Comparison of ENCODE assay signal across 1 cellular context in the genomic region with DNA sequence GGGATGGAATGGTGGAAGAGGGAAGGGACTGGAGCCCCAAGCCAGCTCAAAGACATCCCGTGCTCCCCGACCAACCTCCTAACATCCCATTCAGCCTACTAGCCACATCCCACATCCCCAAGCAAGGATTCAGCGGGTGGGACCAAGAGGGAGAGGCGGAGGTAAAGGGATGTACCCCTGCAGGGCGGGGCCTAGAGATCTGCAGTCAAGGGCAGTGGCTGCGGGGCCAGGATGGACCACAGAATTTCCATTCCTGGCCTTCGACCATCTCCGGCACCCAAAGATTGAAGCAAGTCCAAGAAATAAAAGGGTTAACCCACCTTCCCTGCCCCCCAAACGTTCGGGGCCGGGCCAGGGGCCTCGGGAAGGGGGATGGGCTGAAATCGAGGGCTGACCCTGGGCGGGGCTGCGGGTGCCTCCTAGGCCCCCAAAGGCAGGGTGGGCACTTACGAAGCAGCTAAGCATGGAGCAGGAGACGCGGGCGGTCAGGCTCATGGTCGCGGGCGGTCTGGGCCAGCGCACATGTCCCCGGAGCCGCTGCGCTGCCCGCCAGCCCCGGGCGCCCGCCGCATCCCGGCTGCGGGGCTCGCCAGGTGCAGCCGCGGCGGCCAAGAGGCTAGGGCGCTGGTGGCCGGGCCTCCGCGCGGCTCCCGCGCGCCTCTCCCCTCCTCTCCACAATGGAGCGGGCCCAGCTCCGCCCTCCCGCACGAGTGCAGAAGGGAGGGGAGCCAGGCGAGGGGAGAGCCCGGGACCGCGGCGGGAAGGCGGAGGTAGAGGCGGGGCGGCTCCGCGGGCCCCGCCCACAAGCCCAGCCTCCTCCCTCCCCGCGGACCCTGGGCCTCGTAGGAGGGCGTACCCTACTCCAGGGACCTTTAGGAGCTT.
TF ChIP-seq lines count a peak whose summit lies in the region.

A gene (minus strand): TSS at position 726 of the 882 bp plus-strand sequence. CDS start 231 bp downstream, at position 495.

TF ChIP-seq in HepG2, 621 proteins besides CTCF, POLR2A, EP300 and RAD21 (continued from another document and continues in another):
- TF ChIP-seq ZNF251 (CRISPR knock-in tag; IDR thresholded peaks at IDR 0.05) (no peak), HMG20B (CRISPR knock-in tag; conservative IDR thresholded peaks at IDR 0.05) (no peak), SRY (CRISPR knock-in tag; IDR thresholded peaks at IDR 0.05) (no peak), ARNTL (CRISPR knock-in tag; IDR thresholded peaks at IDR 0.05) (no peak), GABPB1 (CRISPR knock-in tag; IDR thresholded peaks at IDR 0.05) (peak; percentile 77; the same call in 1 of the 2 replicates), NAIF1 (CRISPR knock-in tag; IDR thresholded peaks at IDR 0.05; ENCODE audit: borderline replicate concordance) (no peak), BORCS8-MEF2B (CRISPR knock-in tag; IDR thresholded peaks at IDR 0.05) (no peak; the same call in 1 of the 2 replicates), ZNF773 (CRISPR knock-in tag; IDR thresholded peaks at IDR 0.05; ENCODE audit: borderline replicate concordance) (no peak), GABPA (IDR thresholded peaks at IDR 0.05; ENCODE audit: low read depth, low read length) (no peak), GABPA (CRISPR knock-in tag; IDR thresholded peaks at IDR 0.05; ENCODE audit: low read depth) (no peak), TOE1 (CRISPR knock-in tag; IDR thresholded peaks at IDR 0.05) (no peak; the same call in 1 of the 2 replicates), ZNF3 (CRISPR knock-in tag; IDR thresholded peaks at IDR 0.05) (no peak), TMF1 (CRISPR knock-in tag; IDR thresholded peaks at IDR 0.05; ENCODE audit: low read depth) (no peak; the same call in 1 of the 2 replicates), SMAD1 (CRISPR knock-in tag; IDR thresholded peaks at IDR 0.05; ENCODE audit: borderline replicate concordance, low read depth) (no peak), GATAD1 (CRISPR knock-in tag; IDR thresholded peaks at IDR 0.05) (no peak), AHR (CRISPR knock-in tag; IDR thresholded peaks at IDR 0.05) (0 out of 2 replicates have a peak, but pooled peaks have one; percentile 55), ZNF781 (CRISPR knock-in tag; IDR thresholded peaks at IDR 0.05; ENCODE audit: borderline replicate concordance, not compliant biosample characterization) (peak; percentile 61), HMGA1 (CRISPR knock-in tag; conservative IDR thresholded peaks at IDR 0.05) (no peak), MXI1 (IDR thresholded peaks at IDR 0.05; ENCODE audit: borderline replicate concordance, low read depth, low read length) (peak; percentile 87; the same call in 1 of the 3 replicates), STAG1 (CRISPR knock-in tag; IDR thresholded peaks at IDR 0.05) (no peak), ZEB1 (IDR thresholded peaks at IDR 0.05; ENCODE audit: insufficient replicate concordance, low read depth) (no peak), MAZ (IDR thresholded peaks at IDR 0.05; ENCODE audit: borderline replicate concordance, low read depth, low read length) (peak; percentile 92), MAZ (CRISPR knock-in tag; IDR thresholded peaks at IDR 0.05; ENCODE audit: low read depth) (peak; percentile 92), CBX5 (CRISPR knock-in tag; IDR thresholded peaks at IDR 0.05; ENCODE audit: borderline replicate concordance) (no peak; the same call in 1 of the 2 replicates), ZNF749 (CRISPR knock-in tag; IDR thresholded peaks at IDR 0.05; ENCODE audit: borderline replicate concordance) (no peak), ZNF572 (CRISPR knock-in tag; IDR thresholded peaks at IDR 0.05) (no peak), SP1 (IDR thresholded peaks at IDR 0.05) (no peak), SP1 (CRISPR knock-in tag; IDR thresholded peaks at IDR 0.05) (peak; percentile 89), KLF11 (CRISPR knock-in tag; IDR thresholded peaks at IDR 0.05) (no peak), YEATS4 (CRISPR knock-in tag; IDR thresholded peaks at IDR 0.05; ENCODE audit: borderline replicate concordance) (no peak), FOSL1 (CRISPR knock-in tag; IDR thresholded peaks at IDR 0.05; ENCODE audit: borderline replicate concordance) (no peak), ZNF569 (CRISPR knock-in tag; IDR thresholded peaks at IDR 0.05; ENCODE audit: borderline replicate concordance) (no peak)
- TF ChIP-seq, protein P1, sequence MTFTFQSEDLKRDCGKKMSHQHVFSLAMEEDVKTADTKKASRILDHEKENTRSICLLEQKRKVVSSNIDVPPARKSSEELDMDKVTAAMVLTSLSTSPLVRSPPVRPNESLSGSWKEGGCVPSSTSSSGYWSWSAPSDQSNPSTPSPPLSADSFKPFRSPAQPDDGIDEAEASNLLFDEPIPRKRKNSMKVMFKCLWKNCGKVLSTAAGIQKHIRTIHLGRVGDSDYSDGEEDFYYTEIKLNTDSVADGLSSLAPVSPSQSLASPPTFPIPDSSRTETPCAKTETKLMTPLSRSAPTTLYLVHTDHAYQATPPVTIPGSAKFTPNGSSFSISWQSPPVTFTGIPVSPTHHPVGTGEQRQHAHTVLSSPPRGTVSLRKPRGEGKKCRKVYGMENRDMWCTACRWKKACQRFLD (CRISPR knock-in tag; IDR thresholded peaks at IDR 0.05; ENCODE audit: borderline replicate concordance): no peak
- TF ChIP-seq, protein P2, sequence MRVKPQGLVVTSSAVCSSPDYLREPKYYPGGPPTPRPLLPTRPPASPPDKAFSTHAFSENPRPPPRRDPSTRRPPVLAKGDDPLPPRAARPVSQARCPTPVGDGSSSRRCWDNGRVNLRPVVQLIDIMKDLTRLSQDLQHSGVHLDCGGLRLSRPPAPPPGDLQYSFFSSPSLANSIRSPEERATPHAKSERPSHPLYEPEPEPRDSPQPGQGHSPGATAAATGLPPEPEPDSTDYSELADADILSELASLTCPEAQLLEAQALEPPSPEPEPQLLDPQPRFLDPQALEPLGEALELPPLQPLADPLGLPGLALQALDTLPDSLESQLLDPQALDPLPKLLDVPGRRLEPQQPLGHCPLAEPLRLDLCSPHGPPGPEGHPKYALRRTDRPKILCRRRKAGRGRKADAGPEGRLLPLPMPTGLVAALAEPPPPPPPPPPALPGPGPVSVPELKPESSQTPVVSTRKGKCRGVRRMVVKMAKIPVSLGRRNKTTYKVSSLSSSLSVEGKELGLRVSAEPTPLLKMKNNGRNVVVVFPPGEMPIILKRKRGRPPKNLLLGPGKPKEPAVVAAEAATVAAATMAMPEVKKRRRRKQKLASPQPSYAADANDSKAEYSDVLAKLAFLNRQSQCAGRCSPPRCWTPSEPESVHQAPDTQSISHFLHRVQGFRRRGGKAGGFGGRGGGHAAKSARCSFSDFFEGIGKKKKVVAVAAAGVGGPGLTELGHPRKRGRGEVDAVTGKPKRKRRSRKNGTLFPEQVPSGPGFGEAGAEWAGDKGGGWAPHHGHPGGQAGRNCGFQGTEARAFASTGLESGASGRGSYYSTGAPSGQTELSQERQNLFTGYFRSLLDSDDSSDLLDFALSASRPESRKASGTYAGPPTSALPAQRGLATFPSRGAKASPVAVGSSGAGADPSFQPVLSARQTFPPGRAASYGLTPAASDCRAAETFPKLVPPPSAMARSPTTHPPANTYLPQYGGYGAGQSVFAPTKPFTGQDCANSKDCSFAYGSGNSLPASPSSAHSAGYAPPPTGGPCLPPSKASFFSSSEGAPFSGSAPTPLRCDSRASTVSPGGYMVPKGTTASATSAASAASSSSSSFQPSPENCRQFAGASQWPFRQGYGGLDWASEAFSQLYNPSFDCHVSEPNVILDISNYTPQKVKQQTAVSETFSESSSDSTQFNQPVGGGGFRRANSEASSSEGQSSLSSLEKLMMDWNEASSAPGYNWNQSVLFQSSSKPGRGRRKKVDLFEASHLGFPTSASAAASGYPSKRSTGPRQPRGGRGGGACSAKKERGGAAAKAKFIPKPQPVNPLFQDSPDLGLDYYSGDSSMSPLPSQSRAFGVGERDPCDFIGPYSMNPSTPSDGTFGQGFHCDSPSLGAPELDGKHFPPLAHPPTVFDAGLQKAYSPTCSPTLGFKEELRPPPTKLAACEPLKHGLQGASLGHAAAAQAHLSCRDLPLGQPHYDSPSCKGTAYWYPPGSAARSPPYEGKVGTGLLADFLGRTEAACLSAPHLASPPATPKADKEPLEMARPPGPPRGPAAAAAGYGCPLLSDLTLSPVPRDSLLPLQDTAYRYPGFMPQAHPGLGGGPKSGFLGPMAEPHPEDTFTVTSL (CRISPR knock-in tag; IDR thresholded peaks at IDR 0.05; ENCODE audit: borderline replicate concordance): 0 out of 2 replicates have a peak, but pooled peaks have one; percentile 35
- TF ChIP-seq, protein P3, sequence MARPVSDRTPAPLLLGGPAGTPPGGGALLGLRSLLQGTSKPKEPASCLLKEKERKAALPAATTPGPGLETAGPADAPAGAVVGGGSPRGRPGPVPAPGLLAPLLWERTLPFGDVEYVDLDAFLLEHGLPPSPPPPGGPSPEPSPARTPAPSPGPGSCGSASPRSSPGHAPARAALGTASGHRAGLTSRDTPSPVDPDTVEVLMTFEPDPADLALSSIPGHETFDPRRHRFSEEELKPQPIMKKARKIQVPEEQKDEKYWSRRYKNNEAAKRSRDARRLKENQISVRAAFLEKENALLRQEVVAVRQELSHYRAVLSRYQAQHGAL (CRISPR knock-in tag; IDR thresholded peaks at IDR 0.05; ENCODE audit: not compliant biosample characterization): no peak
- TF ChIP-seq, protein P4, sequence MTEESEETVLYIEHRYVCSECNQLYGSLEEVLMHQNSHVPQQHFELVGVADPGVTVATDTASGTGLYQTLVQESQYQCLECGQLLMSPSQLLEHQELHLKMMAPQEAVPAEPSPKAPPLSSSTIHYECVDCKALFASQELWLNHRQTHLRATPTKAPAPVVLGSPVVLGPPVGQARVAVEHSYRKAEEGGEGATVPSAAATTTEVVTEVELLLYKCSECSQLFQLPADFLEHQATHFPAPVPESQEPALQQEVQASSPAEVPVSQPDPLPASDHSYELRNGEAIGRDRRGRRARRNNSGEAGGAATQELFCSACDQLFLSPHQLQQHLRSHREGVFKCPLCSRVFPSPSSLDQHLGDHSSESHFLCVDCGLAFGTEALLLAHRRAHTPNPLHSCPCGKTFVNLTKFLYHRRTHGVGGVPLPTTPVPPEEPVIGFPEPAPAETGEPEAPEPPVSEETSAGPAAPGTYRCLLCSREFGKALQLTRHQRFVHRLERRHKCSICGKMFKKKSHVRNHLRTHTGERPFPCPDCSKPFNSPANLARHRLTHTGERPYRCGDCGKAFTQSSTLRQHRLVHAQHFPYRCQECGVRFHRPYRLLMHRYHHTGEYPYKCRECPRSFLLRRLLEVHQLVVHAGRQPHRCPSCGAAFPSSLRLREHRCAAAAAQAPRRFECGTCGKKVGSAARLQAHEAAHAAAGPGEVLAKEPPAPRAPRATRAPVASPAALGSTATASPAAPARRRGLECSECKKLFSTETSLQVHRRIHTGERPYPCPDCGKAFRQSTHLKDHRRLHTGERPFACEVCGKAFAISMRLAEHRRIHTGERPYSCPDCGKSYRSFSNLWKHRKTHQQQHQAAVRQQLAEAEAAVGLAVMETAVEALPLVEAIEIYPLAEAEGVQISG (CRISPR knock-in tag; IDR thresholded peaks at IDR 0.05): no peak; the same call in 1 of the 2 replicates
- TF ChIP-seq, protein P5, sequence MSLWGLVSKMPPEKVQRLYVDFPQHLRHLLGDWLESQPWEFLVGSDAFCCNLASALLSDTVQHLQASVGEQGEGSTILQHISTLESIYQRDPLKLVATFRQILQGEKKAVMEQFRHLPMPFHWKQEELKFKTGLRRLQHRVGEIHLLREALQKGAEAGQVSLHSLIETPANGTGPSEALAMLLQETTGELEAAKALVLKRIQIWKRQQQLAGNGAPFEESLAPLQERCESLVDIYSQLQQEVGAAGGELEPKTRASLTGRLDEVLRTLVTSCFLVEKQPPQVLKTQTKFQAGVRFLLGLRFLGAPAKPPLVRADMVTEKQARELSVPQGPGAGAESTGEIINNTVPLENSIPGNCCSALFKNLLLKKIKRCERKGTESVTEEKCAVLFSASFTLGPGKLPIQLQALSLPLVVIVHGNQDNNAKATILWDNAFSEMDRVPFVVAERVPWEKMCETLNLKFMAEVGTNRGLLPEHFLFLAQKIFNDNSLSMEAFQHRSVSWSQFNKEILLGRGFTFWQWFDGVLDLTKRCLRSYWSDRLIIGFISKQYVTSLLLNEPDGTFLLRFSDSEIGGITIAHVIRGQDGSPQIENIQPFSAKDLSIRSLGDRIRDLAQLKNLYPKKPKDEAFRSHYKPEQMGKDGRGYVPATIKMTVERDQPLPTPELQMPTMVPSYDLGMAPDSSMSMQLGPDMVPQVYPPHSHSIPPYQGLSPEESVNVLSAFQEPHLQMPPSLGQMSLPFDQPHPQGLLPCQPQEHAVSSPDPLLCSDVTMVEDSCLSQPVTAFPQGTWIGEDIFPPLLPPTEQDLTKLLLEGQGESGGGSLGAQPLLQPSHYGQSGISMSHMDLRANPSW (CRISPR knock-in tag; IDR thresholded peaks at IDR 0.05; ENCODE audit: borderline replicate concordance): no peak
- TF ChIP-seq, protein P6, sequence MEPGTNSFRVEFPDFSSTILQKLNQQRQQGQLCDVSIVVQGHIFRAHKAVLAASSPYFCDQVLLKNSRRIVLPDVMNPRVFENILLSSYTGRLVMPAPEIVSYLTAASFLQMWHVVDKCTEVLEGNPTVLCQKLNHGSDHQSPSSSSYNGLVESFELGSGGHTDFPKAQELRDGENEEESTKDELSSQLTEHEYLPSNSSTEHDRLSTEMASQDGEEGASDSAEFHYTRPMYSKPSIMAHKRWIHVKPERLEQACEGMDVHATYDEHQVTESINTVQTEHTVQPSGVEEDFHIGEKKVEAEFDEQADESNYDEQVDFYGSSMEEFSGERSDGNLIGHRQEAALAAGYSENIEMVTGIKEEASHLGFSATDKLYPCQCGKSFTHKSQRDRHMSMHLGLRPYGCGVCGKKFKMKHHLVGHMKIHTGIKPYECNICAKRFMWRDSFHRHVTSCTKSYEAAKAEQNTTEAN (CRISPR knock-in tag; conservative IDR thresholded peaks at IDR 0.05): no peak
- TF ChIP-seq, protein P7, sequence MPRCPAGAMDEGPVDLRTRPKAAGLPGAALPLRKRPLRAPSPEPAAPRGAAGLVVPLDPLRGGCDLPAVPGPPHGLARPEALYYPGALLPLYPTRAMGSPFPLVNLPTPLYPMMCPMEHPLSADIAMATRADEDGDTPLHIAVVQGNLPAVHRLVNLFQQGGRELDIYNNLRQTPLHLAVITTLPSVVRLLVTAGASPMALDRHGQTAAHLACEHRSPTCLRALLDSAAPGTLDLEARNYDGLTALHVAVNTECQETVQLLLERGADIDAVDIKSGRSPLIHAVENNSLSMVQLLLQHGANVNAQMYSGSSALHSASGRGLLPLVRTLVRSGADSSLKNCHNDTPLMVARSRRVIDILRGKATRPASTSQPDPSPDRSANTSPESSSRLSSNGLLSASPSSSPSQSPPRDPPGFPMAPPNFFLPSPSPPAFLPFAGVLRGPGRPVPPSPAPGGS (CRISPR knock-in tag; IDR thresholded peaks at IDR 0.05): 0 out of 2 replicates have a peak, but pooled peaks have one; percentile 20
- TF ChIP-seq, protein P8, sequence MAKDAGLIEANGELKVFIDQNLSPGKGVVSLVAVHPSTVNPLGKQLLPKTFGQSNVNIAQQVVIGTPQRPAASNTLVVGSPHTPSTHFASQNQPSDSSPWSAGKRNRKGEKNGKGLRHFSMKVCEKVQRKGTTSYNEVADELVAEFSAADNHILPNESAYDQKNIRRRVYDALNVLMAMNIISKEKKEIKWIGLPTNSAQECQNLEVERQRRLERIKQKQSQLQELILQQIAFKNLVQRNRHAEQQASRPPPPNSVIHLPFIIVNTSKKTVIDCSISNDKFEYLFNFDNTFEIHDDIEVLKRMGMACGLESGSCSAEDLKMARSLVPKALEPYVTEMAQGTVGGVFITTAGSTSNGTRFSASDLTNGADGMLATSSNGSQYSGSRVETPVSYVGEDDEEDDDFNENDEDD (CRISPR knock-in tag; IDR thresholded peaks at IDR 0.05; ENCODE audit: borderline replicate concordance): peak; percentile 76; the same call in 1 of the 2 replicates
- TF ChIP-seq, protein P9, sequence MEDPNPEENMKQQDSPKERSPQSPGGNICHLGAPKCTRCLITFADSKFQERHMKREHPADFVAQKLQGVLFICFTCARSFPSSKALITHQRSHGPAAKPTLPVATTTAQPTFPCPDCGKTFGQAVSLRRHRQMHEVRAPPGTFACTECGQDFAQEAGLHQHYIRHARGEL (CRISPR knock-in tag; IDR thresholded peaks at IDR 0.05): 0 out of 2 replicates have a peak, but pooled peaks have one; percentile 29
